ENCODE assay signal across 1 cellular context in genomic region chr1:27342778-27343638, GRCh38.
A peak's percentile ranks its signal among the peaks of the same experiment; 100 is the strongest.
TF ChIP-seq lines count a peak whose summit lies in the region.

No MANE protein-coding gene starts in this region.

TF ChIP-seq in HepG2, 621 proteins besides CTCF, POLR2A, EP300 and RAD21 (continued from another document and continues in another):
- TF ChIP-seq ZSCAN5A (CRISPR knock-in tag; IDR thresholded peaks at IDR 0.05; ENCODE audit: borderline replicate concordance) (no peak), NFYB (CRISPR knock-in tag; IDR thresholded peaks at IDR 0.05) (no peak; the same call in 1 of the 2 replicates), SOX13 (IDR thresholded peaks at IDR 0.05) (no peak), SOX13 (CRISPR knock-in tag; conservative IDR thresholded peaks at IDR 0.05 in 1 of 2, IDR thresholded peaks at IDR 0.05 in 1 of 2) (peak in 1 of 2 experiments; percentile 43; a peak in 2 of 4 replicates), ZMYM4 (CRISPR knock-in tag; IDR thresholded peaks at IDR 0.05) (0 out of 2 replicates have a peak, but pooled peaks have one; percentile 24), ZNF12 (CRISPR knock-in tag; IDR thresholded peaks at IDR 0.05) (no peak), SAFB2 (CRISPR knock-in tag; IDR thresholded peaks at IDR 0.05; ENCODE audit: borderline replicate concordance, low read depth) (no peak), RFXAP (CRISPR knock-in tag; IDR thresholded peaks at IDR 0.05; ENCODE audit: borderline replicate concordance) (0 out of 2 replicates have a peak, but pooled peaks have one; percentile 26), ZSCAN30 (CRISPR knock-in tag; IDR thresholded peaks at IDR 0.05) (no peak), THAP9 (CRISPR knock-in tag; IDR thresholded peaks at IDR 0.05; ENCODE audit: borderline replicate concordance) (no peak; the same call in 1 of the 2 replicates), ZFP36L1 (CRISPR knock-in tag; IDR thresholded peaks at IDR 0.05) (no peak), NBN (conservative IDR thresholded peaks at IDR 0.05) (no peak), MTF1 (CRISPR knock-in tag; IDR thresholded peaks at IDR 0.05) (no peak), U2AF2 (IDR thresholded peaks at IDR 0.05; ENCODE audit: low read depth, low read length) (no peak), CHD4 (IDR thresholded peaks at IDR 0.05; ENCODE audit: borderline replicate concordance, low read length) (no peak), ZNF296 (CRISPR knock-in tag; conservative IDR thresholded peaks at IDR 0.05) (no peak), NONO (IDR thresholded peaks at IDR 0.05) (no peak), NONO (CRISPR knock-in tag; conservative IDR thresholded peaks at IDR 0.05) (peak; percentile 77; the same call in 1 of the 2 replicates), TEAD3 (CRISPR knock-in tag; optimal IDR thresholded peaks at IDR 0.05; ENCODE audit: borderline replicate concordance) (peak; percentile 13), FOXO1 (CRISPR knock-in tag; IDR thresholded peaks at IDR 0.05) (no peak), KMT2A (CRISPR knock-in tag; IDR thresholded peaks at IDR 0.05) (peak; percentile 72; the same call in 1 of the 2 replicates), GABPA (IDR thresholded peaks at IDR 0.05; ENCODE audit: low read depth, low read length) (no peak), GABPA (CRISPR knock-in tag; IDR thresholded peaks at IDR 0.05; ENCODE audit: low read depth) (peak; percentile 18; the same call in 1 of the 2 replicates), ATAD3A (CRISPR knock-in tag; IDR thresholded peaks at IDR 0.05) (no peak), ZNF709 (CRISPR knock-in tag; IDR thresholded peaks at IDR 0.05) (no peak), HES4 (CRISPR knock-in tag; IDR thresholded peaks at IDR 0.05; ENCODE audit: borderline replicate concordance) (peak; percentile 78; the same call in 1 of the 2 replicates), ZNF318 (CRISPR knock-in tag; IDR thresholded peaks at IDR 0.05) (0 out of 2 replicates have a peak, but pooled peaks have one; percentile 39), PHF5A (CRISPR knock-in tag; IDR thresholded peaks at IDR 0.05; ENCODE audit: low read depth, unreplicated experiment) (no peak), PHF21A (CRISPR knock-in tag; IDR thresholded peaks at IDR 0.05) (no peak), ZNF557 (CRISPR knock-in tag; IDR thresholded peaks at IDR 0.05) (0 out of 2 replicates have a peak, but pooled peaks have one; percentile 55), CBFB (CRISPR knock-in tag; IDR thresholded peaks at IDR 0.05) (0 out of 2 replicates have a peak, but pooled peaks have one; percentile 15), HNRNPUL1 (IDR thresholded peaks at IDR 0.05; ENCODE audit: low read depth, low read length) (no peak), ZSCAN31 (CRISPR knock-in tag; IDR thresholded peaks at IDR 0.05; ENCODE audit: low read depth) (peak; percentile 38; the same call in 1 of the 2 replicates), ZNF501 (CRISPR knock-in tag; IDR thresholded peaks at IDR 0.05) (peak; percentile 44; the same call in 1 of the 2 replicates)
- TF ChIP-seq, protein P1, sequence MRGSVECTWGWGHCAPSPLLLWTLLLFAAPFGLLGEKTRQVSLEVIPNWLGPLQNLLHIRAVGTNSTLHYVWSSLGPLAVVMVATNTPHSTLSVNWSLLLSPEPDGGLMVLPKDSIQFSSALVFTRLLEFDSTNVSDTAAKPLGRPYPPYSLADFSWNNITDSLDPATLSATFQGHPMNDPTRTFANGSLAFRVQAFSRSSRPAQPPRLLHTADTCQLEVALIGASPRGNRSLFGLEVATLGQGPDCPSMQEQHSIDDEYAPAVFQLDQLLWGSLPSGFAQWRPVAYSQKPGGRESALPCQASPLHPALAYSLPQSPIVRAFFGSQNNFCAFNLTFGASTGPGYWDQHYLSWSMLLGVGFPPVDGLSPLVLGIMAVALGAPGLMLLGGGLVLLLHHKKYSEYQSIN (CRISPR knock-in tag; IDR thresholded peaks at IDR 0.05; ENCODE audit: borderline replicate concordance), result no peak
- TF ChIP-seq, protein P2, sequence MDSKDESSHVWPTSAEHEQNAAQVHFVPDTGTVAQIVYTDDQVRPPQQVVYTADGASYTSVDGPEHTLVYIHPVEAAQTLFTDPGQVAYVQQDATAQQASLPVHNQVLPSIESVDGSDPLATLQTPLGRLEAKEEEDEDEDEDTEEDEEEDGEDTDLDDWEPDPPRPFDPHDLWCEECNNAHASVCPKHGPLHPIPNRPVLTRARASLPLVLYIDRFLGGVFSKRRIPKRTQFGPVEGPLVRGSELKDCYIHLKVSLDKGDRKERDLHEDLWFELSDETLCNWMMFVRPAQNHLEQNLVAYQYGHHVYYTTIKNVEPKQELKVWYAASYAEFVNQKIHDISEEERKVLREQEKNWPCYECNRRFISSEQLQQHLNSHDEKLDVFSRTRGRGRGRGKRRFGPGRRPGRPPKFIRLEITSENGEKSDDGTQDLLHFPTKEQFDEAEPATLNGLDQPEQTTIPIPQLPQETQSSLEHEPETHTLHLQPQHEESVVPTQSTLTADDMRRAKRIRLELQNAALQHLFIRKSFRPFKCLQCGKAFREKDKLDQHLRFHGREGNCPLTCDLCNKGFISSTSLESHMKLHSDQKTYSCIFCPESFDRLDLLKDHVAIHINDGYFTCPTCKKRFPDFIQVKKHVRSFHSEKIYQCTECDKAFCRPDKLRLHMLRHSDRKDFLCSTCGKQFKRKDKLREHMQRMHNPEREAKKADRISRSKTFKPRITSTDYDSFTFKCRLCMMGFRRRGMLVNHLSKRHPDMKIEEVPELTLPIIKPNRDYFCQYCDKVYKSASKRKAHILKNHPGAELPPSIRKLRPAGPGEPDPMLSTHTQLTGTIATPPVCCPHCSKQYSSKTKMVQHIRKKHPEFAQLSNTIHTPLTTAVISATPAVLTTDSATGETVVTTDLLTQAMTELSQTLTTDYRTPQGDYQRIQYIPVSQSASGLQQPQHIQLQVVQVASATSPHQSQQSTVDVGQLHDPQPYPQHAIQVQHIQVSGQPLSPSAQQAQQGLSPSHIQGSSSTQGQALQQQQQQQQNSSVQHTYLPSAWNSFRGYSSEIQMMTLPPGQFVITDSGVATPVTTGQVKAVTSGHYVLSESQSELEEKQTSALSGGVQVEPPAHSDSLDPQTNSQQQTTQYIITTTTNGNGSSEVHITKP (CRISPR knock-in tag; IDR thresholded peaks at IDR 0.05; ENCODE audit: low read depth), result peak; percentile 71; the same call in 1 of the 2 replicates
- TF ChIP-seq, protein P3, sequence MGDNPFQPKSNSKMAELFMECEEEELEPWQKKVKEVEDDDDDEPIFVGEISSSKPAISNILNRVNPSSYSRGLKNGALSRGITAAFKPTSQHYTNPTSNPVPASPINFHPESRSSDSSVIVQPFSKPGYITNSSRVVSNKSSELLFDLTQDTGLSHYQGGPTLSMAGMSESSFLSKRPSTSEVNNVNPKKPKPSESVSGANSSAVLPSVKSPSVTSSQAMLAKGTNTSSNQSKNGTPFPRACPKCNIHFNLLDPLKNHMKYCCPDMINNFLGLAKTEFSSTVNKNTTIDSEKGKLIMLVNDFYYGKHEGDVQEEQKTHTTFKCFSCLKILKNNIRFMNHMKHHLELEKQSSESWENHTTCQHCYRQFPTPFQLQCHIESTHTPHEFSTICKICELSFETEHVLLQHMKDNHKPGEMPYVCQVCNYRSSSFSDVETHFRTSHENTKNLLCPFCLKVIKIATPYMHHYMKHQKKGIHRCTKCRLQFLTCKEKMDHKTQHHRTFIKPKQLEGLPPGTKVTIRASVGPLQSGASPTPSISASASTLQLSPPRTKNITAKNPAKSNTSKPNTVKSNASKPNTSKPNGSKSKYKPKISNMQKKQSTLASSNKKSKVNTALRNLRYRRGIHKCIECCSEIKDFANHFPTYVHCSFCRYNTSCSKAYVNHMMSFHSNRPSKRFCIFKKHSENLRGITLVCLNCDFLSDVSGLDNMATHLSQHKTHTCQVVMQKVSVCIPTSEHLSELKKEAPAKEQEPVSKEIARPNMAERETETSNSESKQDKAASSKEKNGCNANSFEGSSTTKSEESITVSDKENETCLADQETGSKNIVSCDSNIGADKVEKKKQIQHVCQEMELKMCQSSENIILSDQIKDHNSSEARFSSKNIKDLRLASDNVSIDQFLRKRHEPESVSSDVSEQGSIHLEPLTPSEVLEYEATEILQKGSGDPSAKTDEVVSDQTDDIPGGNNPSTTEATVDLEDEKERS (CRISPR knock-in tag; IDR thresholded peaks at IDR 0.05), result no peak
- TF ChIP-seq, protein P4, sequence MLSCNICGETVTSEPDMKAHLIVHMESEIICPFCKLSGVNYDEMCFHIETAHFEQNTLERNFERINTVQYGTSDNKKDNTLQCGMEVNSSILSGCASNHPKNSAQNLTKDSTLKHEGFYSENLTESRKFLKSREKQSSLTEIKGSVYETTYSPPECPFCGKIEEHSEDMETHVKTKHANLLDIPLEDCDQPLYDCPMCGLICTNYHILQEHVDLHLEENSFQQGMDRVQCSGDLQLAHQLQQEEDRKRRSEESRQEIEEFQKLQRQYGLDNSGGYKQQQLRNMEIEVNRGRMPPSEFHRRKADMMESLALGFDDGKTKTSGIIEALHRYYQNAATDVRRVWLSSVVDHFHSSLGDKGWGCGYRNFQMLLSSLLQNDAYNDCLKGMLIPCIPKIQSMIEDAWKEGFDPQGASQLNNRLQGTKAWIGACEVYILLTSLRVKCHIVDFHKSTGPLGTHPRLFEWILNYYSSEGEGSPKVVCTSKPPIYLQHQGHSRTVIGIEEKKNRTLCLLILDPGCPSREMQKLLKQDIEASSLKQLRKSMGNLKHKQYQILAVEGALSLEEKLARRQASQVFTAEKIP (CRISPR knock-in tag; IDR thresholded peaks at IDR 0.05; ENCODE audit: borderline replicate concordance), result no peak
